ENCODE assay signal across 14 cellular contexts in genomic region chr10:14565199-14565598, GRCh38.
A peak's percentile ranks its signal among the peaks of the same experiment; 100 is the strongest.
DNase-seq lines count a peak whose midpoint lies in the region; ATAC-seq and TF ChIP-seq lines count a peak whose summit lies in the region.
"Had no signal": no experiment of that assay in that cellular context is flagged by ENCODE, and none has a peak within 500 bp of the region (broad histone marks: within the 10 kb centered on the region; RNA-seq: fewer than 3 reads in every experiment).

No MANE protein-coding gene starts in this region.

- no peak overlapping the region for H3K9ac ChIP-seq in Loucy (ENCODE audit: low read depth, low read length, poor library complexity, severe bottlenecking)

- in situ Hi-C loops in gastrocnemius medialis (cut with MboI; ENCODE audit: low sequenced_read_pairs in 4 of 4), result no loop called here

- TF ChIP-seq POLR2A in gastrocnemius medialis (IDR thresholded peaks at IDR 0.05), result no peak

- no peak for ATAC-seq in activated CD4-positive, alpha-beta T cell treated with anti-CD3 and anti-CD28 coated beads for 36 hours
- ATAC-seq in gastrocnemius medialis (peak; percentile 51 to 74), GM21367 (IDR thresholded peaks at IDR 0.05; ENCODE audit: unreplicated experiment) (no peak)

- TF ChIP-seq CTCF in Loucy (conservative IDR thresholded peaks at IDR 0.05; ENCODE audit: low read length) (no peak), gastrocnemius medialis (IDR thresholded peaks at IDR 0.05 in 4 of 5, conservative IDR thresholded peaks at IDR 0.05 in 1 of 5) (no peak), WERI-Rb-1 (IDR thresholded peaks at IDR 0.05; ENCODE audit: low read depth, low read length) (no peak)

- peaks cover 3% of the 10 kb centered on the region for H3K9me3 Mint-ChIP-seq in activated CD4-positive, alpha-beta T cell treated with anti-CD3 and anti-CD28 coated beads for 36 hours (ENCODE audit: low read depth)
- no peaks in the 10 kb centered on the region for H3K9me3 Mint-ChIP-seq in dendritic cell treated with granulocyte-macrophage colony-stimulating factor and Interleukin-4, amounts not matched to agents 40 ng/mL and 50 ng/mL, for 4 days

- no peaks in the 10 kb centered on the region; the same call in 1 of the 2 replicates for H3F3A ChIP-seq in Loucy (ENCODE audit: low read depth)

- H3K4me1 Mint-ChIP-seq in activated CD4-positive, alpha-beta T cell treated with anti-CD3 and anti-CD28 coated beads for 36 hours, result peaks cover 93% of the 10 kb centered on the region
- peaks cover 66% of the 10 kb centered on the region for H3K4me1 Mint-ChIP-seq in dendritic cell treated with granulocyte-macrophage colony-stimulating factor and Interleukin-4, amounts not matched to agents 40 ng/mL and 50 ng/mL, for 4 days (ENCODE audit: low read depth)

- H3K4me2 ChIP-seq in Loucy (ENCODE audit: low read depth, low read length, poor library complexity, severe bottlenecking), result peak overlapping the region; percentile 54

- H3K4me3 ChIP-seq in Loucy (ENCODE audit: low read length, poor library complexity, severe bottlenecking) (no peak overlapping the region), gastrocnemius medialis (no peak overlapping the region), WERI-Rb-1 (ENCODE audit: low read depth, low read length) (no peak overlapping the region)
- H3K4me3 ChIP-seq: tibial nerve had no signal

- no peaks in the 10 kb centered on the region for H3K27me3 Mint-ChIP-seq in activated CD4-positive, alpha-beta T cell treated with anti-CD3 and anti-CD28 coated beads for 36 hours
- H3K27me3 Mint-ChIP-seq in dendritic cell treated with granulocyte-macrophage colony-stimulating factor and Interleukin-4, amounts not matched to agents 40 ng/mL and 50 ng/mL, for 4 days, result no peaks in the 10 kb centered on the region

- no peak overlapping the region for H3K4me3 Mint-ChIP-seq in activated CD4-positive, alpha-beta T cell treated with anti-CD3 and anti-CD28 coated beads for 36 hours
- H3K4me3 Mint-ChIP-seq in dendritic cell treated with granulocyte-macrophage colony-stimulating factor and Interleukin-4, amounts not matched to agents 40 ng/mL and 50 ng/mL, for 4 days, result no peak overlapping the region

- H3K4me1 ChIP-seq in Loucy (ENCODE audit: insufficient read depth, low read length, poor library complexity, severe bottlenecking), result peaks cover 53% of the 10 kb centered on the region
- no peaks in the 10 kb centered on the region for H3K4me1 ChIP-seq in gastrocnemius medialis

- intact Hi-C loops in activated CD4-positive, alpha-beta T cell treated with anti-CD3 and anti-CD28 coated beads for 36 hours (cut with DNase I, micrococcal nuclease), result loop anchor here in 1 of 2 experiments (2.0 kb wide), 1 partner anchor 22 kb away; no protein-coding TSS in a partner anchor
- intact Hi-C loops in dendritic cell treated with granulocyte-macrophage colony-stimulating factor and Interleukin-4, amounts not matched to agents 40 ng/mL and 50 ng/mL, for 4 days (cut with micrococcal nuclease), result no loop called here
- intact Hi-C loops in gastrocnemius medialis (cut with DNase I; ENCODE audit: low total_unique reads), result no loop called here

- no peaks in the 10 kb centered on the region for H3K9me3 ChIP-seq in Loucy (ENCODE audit: insufficient read depth, low read depth, low read length)
- no peaks in the 10 kb centered on the region for H3K9me3 ChIP-seq in gastrocnemius medialis
- no peaks in the 10 kb centered on the region for H3K9me3 ChIP-seq in WERI-Rb-1 (ENCODE audit: severe bottlenecking)
- H3K9me3 ChIP-seq: tibial nerve had no signal

- H3K36me3 ChIP-seq in Loucy (ENCODE audit: insufficient read depth, low read length) (peaks cover 8% of the 10 kb centered on the region; the same call in 1 of the 2 replicates), gastrocnemius medialis (no peaks in the 10 kb centered on the region), WERI-Rb-1 (no peaks in the 10 kb centered on the region)

- CTCF ChIA-PET in activated CD4-positive, alpha-beta T cell treated with anti-CD3 and anti-CD28 coated beads for 36 hours (lab: Charles Lee), result interaction anchor here (1.1 to 2.3 kb wide), 4 partner anchors 10 to 22 kb away, joined by 3 to 9 read pairs (median 3); no protein-coding TSS in a partner anchor

- no peaks in the 10 kb centered on the region for H3K9me2 ChIP-seq in Loucy (replicated peaks; ENCODE audit: low read depth, low read length)

- H3K27ac Mint-ChIP-seq in activated CD4-positive, alpha-beta T cell treated with anti-CD3 and anti-CD28 coated beads for 36 hours, result peak overlapping the region; percentile 85
- H3K27ac Mint-ChIP-seq in dendritic cell treated with granulocyte-macrophage colony-stimulating factor and Interleukin-4, amounts not matched to agents 40 ng/mL and 50 ng/mL, for 4 days, result peak overlapping the region; percentile 23

- no peak overlapping the region for H3K27ac ChIP-seq in gastrocnemius medialis
- H3K27ac ChIP-seq in WERI-Rb-1, result no peak overlapping the region
- H3K27ac ChIP-seq: brain microvascular endothelial cell had no signal

- no peak for DNase-seq in activated CD4-positive, alpha-beta T cell treated with anti-CD3 and anti-CD28 coated beads for 36 hours
- DNase-seq in activated CD4-positive, alpha-beta T cell treated with anti-CD3 and anti-CD28 coated beads for 4 hours, result no peak
- DNase-seq in gastrocnemius medialis (peak in 1 of 2 donors; percentile 40), WERI-Rb-1 (no peak), superior temporal gyrus (ENCODE audit: extremely low spot score) (no peak)
- DNase-seq: brain microvascular endothelial cell, DMS53, KBM-7, retina, SW 1271 had no signal

- no peak overlapping the region for H2AFZ ChIP-seq in Loucy (ENCODE audit: low read length)

- POLR2A ChIA-PET in activated CD4-positive, alpha-beta T cell treated with anti-CD3 and anti-CD28 coated beads for 36 hours (lab: Charles Lee), result interaction anchor here (0.7 to 1.5 kb wide), 2 partner anchors 9 to 380 kb away, joined by 3 read pairs; no protein-coding TSS in a partner anchor

- H3K36me3 Mint-ChIP-seq in activated CD4-positive, alpha-beta T cell treated with anti-CD3 and anti-CD28 coated beads for 36 hours (ENCODE audit: low read depth), result peaks cover 50% of the 10 kb centered on the region
- peaks cover 22% of the 10 kb centered on the region for H3K36me3 Mint-ChIP-seq in dendritic cell treated with granulocyte-macrophage colony-stimulating factor and Interleukin-4, amounts not matched to agents 40 ng/mL and 50 ng/mL, for 4 days (ENCODE audit: low read depth)

- H4K20me1 ChIP-seq in Loucy (ENCODE audit: insufficient read depth, low read length, poor library complexity, severe bottlenecking), result peaks cover 13% of the 10 kb centered on the region

- H3K27me3 ChIP-seq in Loucy (ENCODE audit: insufficient read depth, low read length, poor library complexity, severe bottlenecking) (no peaks in the 10 kb centered on the region), gastrocnemius medialis (no peaks in the 10 kb centered on the region), WERI-Rb-1 (ENCODE audit: insufficient read depth, low read depth, severe bottlenecking) (no peaks in the 10 kb centered on the region)
- H3K27me3 ChIP-seq: brain microvascular endothelial cell, tibial nerve had no signal

- H3K79me2 ChIP-seq in Loucy (ENCODE audit: insufficient read depth, low read length), result peaks cover 41% of the 10 kb centered on the region

Comparison
In these comparisons a context has a peak if more than half of its experiments do, and no peak if none do; other contexts are left out.
1. ATAC-seq: peak in gastrocnemius medialis (2 of 2); none in activated CD4-positive, alpha-beta T cell treated with anti-CD3 and anti-CD28 coated beads for 36 hours (single experiment) and GM21367 (single experiment).